ENCODE assay signal across 9 cellular contexts in genomic region chr1:26721669-26722355, GRCh38. TPM values are rescaled to one million over a fixed set of nuclear protein-coding genes. Genes with fewer than 3 reads are reported as not detected.
DNase-seq lines count a peak whose midpoint lies in the region; ATAC-seq and TF ChIP-seq lines count a peak whose summit lies in the region.
"Had no signal": no experiment of that assay in that cellular context is flagged by ENCODE, and none has a peak within 500 bp of the region (broad histone marks: within the 10 kb centered on the region; RNA-seq: fewer than 3 reads in every experiment).

No MANE protein-coding gene starts in this region.

- intact Hi-C loops in A673 (cut with micrococcal nuclease; ENCODE audit: unreplicated experiment): no loop called here

- peaks cover 72% of the 10 kb centered on the region for H3K4me1 Mint-ChIP-seq in T-helper 17 cell
- peaks cover 50% of the 10 kb centered on the region for H3K4me1 Mint-ChIP-seq in glutamatergic neuron (ENCODE audit: low read depth, unreplicated experiment)

- H3K9me3 Mint-ChIP-seq in glutamatergic neuron (ENCODE audit: unreplicated experiment): peaks cover 11% of the 10 kb centered on the region

- no TSS peak for BruUV-seq in A673 (replicated peaks; lab: Mats Ljungman, UMichigan)

- no peak overlapping the region for H3K4me3 ChIP-seq in A673 (ENCODE audit: low read depth, low read length, poor library complexity, severe bottlenecking)

- H3K27me3 ChIP-seq in A673 (replicated peaks; ENCODE audit: insufficient read depth, low read depth, low read length, poor library complexity): no peaks in the 10 kb centered on the region

- H3K4me3 Mint-ChIP-seq in T-helper 17 cell: peak overlapping the region; percentile 63
- peak overlapping the region; percentile 76 for H3K4me3 Mint-ChIP-seq in glutamatergic neuron (ENCODE audit: unreplicated experiment)

- H3K36me3 Mint-ChIP-seq in T-helper 17 cell (ENCODE audit: low read depth) (no peaks in the 10 kb centered on the region), glutamatergic neuron (ENCODE audit: unreplicated experiment) (no peaks in the 10 kb centered on the region)

- TF ChIP-seq CTCF in A673 (conservative IDR thresholded peaks at IDR 0.05; ENCODE audit: low read depth, low read length): no peak
- TF ChIP-seq CTCF in GM13977 (IDR thresholded peaks at IDR 0.05; ENCODE audit: extremely low read depth, insufficient read depth, missing control alignments): no peak
- TF ChIP-seq CTCF in glutamatergic neuron (IDR thresholded peaks at IDR 0.05; ENCODE audit: partially characterized antibody, unreplicated experiment): no peak

- H3K36me3 ChIP-seq in A673 (ENCODE audit: insufficient read depth, low read length, poor library complexity, severe bottlenecking): no peaks in the 10 kb centered on the region

- H3K4me1 ChIP-seq in A673 (ENCODE audit: insufficient read depth, low read length, poor library complexity, severe bottlenecking): peaks cover 49% of the 10 kb centered on the region

- no peaks in the 10 kb centered on the region for H3K9me3 ChIP-seq in A673 (ENCODE audit: low read depth, low read length, poor library complexity, severe bottlenecking)
- no peaks in the 10 kb centered on the region for H3K9me3 ChIP-seq in T-helper 17 cell (ENCODE audit: control insufficient read depth, low read length, poor library complexity, severe bottlenecking)

- CTCF ChIA-PET in A673 (lab: Charles Lee): no interaction called here

- DNase-seq in A673 (ENCODE audit: low spot score): no peak
- peak; percentile 28 for DNase-seq in GM13977 (ENCODE audit: low spot score)
- no peak for DNase-seq in T-helper 17 cell
- no peak for DNase-seq in glutamatergic neuron
- DNase-seq in NK-92 treated with Interleukin-12 subunit alpha and Interleukin-12 subunit beta, amount 100 ng/mL, for 24 hours (lab: John Stamatoyannopoulos, UW): no peak
- no peak for DNase-seq in NCI-H2081 (lab: John Stamatoyannopoulos, UW)
- DNase-seq: kidney had no signal

- in situ Hi-C loops in GM13977 (cut with MboI; ENCODE audit: low pct_unique_long_range_greater_than_20kb, low sequenced_read_pairs, unreplicated experiment): no loop called here

- peak; percentile 67 for ATAC-seq in T-helper 17 cell
- ATAC-seq in GM21515 (IDR thresholded peaks at IDR 0.05; ENCODE audit: unreplicated experiment): no peak
- ATAC-seq in HG02840 (IDR thresholded peaks at IDR 0.05; ENCODE audit: low FRiP score, unreplicated experiment): no peak

- H3K27me3 Mint-ChIP-seq in T-helper 17 cell (no peaks in the 10 kb centered on the region), glutamatergic neuron (ENCODE audit: unreplicated experiment) (peaks cover 3% of the 10 kb centered on the region)

- POLR2A ChIA-PET in A673 (lab: Charles Lee; ENCODE audit: low non-redundant PET): no interaction called here

- H3K27ac ChIP-seq in A673 (ENCODE audit: low read depth, low read length, poor library complexity, severe bottlenecking): peak overlapping the region; percentile 70

- H3K27ac Mint-ChIP-seq in T-helper 17 cell (peak overlapping the region; percentile 93), glutamatergic neuron (ENCODE audit: unreplicated experiment) (peak overlapping the region; percentile 97)

RNA-seq across cellular contexts. Expression of gene ARID1A, which starts 26.0 kb away (rescaled TPM):
- 120 and 123 TPM in 2 replicates for total RNA-seq in A673 (2021)
- 100 to 1,000 TPM; 134 to 136 TPM for total RNA-seq in T-helper 17 cell
- total RNA-seq in glutamatergic neuron (ENCODE audit: unreplicated experiment): 187 TPM
